In the genomic region with DNA sequence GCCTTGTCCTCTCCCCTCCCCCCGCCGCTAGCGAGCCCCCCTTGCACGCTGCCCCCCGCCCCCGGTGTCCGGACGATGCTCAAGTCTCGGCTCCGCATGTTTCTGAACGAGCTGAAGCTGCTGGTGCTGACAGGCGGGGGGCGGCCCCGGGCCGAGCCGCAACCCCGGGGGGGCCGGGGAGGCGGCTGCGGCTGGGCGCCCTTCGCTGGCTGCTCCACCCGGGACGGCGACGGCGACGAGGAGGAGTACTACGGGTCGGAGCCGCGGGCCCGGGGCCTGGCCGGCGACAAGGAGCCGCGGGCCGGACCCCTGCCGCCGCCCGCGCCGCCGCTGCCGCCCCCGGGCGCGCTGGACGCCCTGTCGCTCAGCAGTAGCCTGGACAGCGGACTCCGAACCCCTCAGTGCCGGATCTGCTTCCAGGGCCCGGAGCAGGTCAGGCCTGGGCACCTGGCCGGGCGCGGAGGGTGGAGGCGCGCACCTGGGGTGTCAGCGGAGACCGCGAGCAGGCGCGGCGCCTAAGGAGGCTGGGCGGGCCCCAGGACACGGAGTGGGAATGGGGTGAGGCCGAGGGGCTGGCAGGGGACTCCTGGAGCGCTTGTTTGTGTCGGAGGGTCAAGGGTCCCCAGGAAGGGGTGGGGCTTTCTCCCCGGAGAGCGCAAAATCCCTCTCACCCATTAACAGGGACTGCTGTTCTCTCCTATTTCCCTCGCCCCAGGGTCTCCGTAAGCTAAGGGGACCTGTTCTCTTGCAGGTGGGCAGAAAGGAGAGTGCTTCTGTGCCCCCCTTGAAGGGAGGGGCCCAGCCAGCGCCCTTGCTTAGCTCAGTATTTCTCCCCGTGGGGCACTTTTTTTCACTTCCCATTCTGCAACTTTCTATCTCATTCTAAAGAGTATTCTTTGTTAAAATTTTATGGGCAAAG, we compare ENCODE assay signal across 1 cellular context.
A peak's percentile ranks its signal among the peaks of the same experiment; 100 is the strongest.
TF ChIP-seq lines count a peak whose summit lies in the region.

No MANE protein-coding gene starts in this region.

TF ChIP-seq in HepG2, 621 proteins besides CTCF, POLR2A, EP300 and RAD21 (continued from another document and continues in another):
- TF ChIP-seq, protein P1, sequence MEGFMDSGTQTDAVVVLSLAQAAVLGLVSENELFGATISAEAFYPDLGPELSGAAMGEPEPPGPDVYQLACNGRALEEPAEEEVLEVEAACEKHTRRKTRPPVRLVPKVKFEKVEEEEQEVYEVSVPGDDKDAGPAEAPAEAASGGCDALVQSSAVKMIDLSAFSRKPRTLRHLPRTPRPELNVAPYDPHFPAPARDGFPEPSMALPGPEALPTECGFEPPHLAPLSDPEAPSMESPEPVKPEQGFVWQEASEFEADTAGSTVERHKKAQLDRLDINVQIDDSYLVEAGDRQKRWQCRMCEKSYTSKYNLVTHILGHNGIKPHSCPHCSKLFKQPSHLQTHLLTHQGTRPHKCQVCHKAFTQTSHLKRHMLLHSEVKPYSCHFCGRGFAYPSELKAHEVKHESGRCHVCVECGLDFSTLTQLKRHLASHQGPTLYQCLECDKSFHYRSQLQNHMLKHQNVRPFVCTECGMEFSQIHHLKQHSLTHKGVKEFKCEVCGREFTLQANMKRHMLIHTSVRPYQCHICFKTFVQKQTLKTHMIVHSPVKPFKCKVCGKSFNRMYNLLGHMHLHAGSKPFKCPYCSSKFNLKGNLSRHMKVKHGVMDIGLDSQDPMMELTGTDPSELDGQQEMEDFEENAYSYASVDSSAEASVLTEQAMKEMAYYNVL (CRISPR knock-in tag; IDR thresholded peaks at IDR 0.05; ENCODE audit: borderline replicate concordance), result peak; percentile 54; the same call in 1 of the 2 replicates
- TF ChIP-seq ZNF570 (CRISPR knock-in tag; IDR thresholded peaks at IDR 0.05; ENCODE audit: borderline replicate concordance), result no peak
- TF ChIP-seq, protein P2, sequence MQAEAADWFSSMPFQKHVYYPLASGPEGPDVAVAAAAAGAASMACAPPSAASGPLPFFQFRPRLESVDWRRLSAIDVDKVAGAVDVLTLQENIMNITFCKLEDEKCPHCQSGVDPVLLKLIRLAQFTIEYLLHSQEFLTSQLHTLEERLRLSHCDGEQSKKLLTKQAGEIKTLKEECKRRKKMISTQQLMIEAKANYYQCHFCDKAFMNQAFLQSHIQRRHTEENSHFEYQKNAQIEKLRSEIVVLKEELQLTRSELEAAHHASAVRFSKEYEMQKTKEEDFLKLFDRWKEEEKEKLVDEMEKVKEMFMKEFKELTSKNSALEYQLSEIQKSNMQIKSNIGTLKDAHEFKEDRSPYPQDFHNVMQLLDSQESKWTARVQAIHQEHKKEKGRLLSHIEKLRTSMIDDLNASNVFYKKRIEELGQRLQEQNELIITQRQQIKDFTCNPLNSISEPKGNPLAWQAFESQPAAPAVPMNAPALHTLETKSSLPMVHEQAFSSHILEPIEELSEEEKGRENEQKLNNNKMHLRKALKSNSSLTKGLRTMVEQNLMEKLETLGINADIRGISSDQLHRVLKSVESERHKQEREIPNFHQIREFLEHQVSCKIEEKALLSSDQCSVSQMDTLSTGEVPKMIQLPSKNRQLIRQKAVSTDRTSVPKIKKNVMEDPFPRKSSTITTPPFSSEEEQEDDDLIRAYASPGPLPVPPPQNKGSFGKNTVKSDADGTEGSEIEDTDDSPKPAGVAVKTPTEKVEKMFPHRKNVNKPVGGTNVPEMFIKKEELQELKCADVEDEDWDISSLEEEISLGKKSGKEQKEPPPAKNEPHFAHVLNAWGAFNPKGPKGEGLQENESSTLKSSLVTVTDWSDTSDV (CRISPR knock-in tag; IDR thresholded peaks at IDR 0.05), result no peak
- no peak for TF ChIP-seq KDM5A (IDR thresholded peaks at IDR 0.05; ENCODE audit: borderline replicate concordance, low read length)
- no peak for TF ChIP-seq DR1 (CRISPR knock-in tag; IDR thresholded peaks at IDR 0.05)
- no peak for TF ChIP-seq GTF3A (CRISPR knock-in tag; conservative IDR thresholded peaks at IDR 0.05)
- TF ChIP-seq IRX3 (CRISPR knock-in tag; IDR thresholded peaks at IDR 0.05; ENCODE audit: borderline replicate concordance, low read depth), result no peak
- no peak for TF ChIP-seq ATF2 (CRISPR knock-in tag; IDR thresholded peaks at IDR 0.05)
- no peak for TF ChIP-seq MBNL3 (CRISPR knock-in tag; conservative IDR thresholded peaks at IDR 0.05)
- no peak for TF ChIP-seq ZNF382 (CRISPR knock-in tag; IDR thresholded peaks at IDR 0.05; ENCODE audit: borderline replicate concordance)
- peak; percentile 65; the same call in 1 of the 2 replicates for TF ChIP-seq KDM5B (CRISPR knock-in tag; IDR thresholded peaks at IDR 0.05; ENCODE audit: borderline replicate concordance)
- no peak for TF ChIP-seq TERF1 (CRISPR knock-in tag; IDR thresholded peaks at IDR 0.05)
- TF ChIP-seq, protein P3, sequence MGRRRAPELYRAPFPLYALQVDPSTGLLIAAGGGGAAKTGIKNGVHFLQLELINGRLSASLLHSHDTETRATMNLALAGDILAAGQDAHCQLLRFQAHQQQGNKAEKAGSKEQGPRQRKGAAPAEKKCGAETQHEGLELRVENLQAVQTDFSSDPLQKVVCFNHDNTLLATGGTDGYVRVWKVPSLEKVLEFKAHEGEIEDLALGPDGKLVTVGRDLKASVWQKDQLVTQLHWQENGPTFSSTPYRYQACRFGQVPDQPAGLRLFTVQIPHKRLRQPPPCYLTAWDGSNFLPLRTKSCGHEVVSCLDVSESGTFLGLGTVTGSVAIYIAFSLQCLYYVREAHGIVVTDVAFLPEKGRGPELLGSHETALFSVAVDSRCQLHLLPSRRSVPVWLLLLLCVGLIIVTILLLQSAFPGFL (CRISPR knock-in tag; IDR thresholded peaks at IDR 0.05), result no peak
- TF ChIP-seq RERE (CRISPR knock-in tag; IDR thresholded peaks at IDR 0.05; ENCODE audit: low read depth), result no peak
- TF ChIP-seq, protein P4, sequence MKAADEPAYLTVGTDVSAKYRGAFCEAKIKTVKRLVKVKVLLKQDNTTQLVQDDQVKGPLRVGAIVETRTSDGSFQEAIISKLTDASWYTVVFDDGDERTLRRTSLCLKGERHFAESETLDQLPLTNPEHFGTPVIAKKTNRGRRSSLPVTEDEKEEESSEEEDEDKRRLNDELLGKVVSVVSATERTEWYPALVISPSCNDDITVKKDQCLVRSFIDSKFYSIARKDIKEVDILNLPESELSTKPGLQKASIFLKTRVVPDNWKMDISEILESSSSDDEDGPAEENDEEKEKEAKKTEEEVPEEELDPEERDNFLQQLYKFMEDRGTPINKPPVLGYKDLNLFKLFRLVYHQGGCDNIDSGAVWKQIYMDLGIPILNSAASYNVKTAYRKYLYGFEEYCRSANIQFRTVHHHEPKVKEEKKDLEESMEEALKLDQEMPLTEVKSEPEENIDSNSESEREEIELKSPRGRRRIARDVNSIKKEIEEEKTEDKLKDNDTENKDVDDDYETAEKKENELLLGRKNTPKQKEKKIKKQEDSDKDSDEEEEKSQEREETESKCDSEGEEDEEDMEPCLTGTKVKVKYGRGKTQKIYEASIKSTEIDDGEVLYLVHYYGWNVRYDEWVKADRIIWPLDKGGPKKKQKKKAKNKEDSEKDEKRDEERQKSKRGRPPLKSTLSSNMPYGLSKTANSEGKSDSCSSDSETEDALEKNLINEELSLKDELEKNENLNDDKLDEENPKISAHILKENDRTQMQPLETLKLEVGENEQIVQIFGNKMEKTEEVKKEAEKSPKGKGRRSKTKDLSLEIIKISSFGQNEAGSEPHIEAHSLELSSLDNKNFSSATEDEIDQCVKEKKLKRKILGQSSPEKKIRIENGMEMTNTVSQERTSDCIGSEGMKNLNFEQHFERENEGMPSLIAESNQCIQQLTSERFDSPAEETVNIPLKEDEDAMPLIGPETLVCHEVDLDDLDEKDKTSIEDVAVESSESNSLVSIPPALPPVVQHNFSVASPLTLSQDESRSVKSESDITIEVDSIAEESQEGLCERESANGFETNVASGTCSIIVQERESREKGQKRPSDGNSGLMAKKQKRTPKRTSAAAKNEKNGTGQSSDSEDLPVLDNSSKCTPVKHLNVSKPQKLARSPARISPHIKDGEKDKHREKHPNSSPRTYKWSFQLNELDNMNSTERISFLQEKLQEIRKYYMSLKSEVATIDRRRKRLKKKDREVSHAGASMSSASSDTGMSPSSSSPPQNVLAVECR (CRISPR knock-in tag; IDR thresholded peaks at IDR 0.05; ENCODE audit: borderline replicate concordance), result peak; percentile 78
- TF ChIP-seq ZGPAT (CRISPR knock-in tag; IDR thresholded peaks at IDR 0.05), result no peak; the same call in 1 of the 2 replicates
- peak; percentile 54; the same call in 1 of the 2 replicates for TF ChIP-seq MED1 (CRISPR knock-in tag; IDR thresholded peaks at IDR 0.05)
- TF ChIP-seq AGO2 (optimal IDR thresholded peaks at IDR 0.05; ENCODE audit: low read depth, low read length), result no peak
- TF ChIP-seq ZNF124 (CRISPR knock-in tag; IDR thresholded peaks at IDR 0.05), result no peak
- TF ChIP-seq, protein P5, sequence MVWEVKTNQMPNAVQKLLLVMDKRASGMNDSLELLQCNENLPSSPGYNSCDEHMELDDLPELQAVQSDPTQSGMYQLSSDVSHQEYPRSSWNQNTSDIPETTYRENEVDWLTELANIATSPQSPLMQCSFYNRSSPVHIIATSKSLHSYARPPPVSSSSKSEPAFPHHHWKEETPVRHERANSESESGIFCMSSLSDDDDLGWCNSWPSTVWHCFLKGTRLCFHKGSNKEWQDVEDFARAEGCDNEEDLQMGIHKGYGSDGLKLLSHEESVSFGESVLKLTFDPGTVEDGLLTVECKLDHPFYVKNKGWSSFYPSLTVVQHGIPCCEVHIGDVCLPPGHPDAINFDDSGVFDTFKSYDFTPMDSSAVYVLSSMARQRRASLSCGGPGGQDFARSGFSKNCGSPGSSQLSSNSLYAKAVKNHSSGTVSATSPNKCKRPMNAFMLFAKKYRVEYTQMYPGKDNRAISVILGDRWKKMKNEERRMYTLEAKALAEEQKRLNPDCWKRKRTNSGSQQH (CRISPR knock-in tag; IDR thresholded peaks at IDR 0.05; ENCODE audit: low read depth), result no peak
- TF ChIP-seq, protein P6, sequence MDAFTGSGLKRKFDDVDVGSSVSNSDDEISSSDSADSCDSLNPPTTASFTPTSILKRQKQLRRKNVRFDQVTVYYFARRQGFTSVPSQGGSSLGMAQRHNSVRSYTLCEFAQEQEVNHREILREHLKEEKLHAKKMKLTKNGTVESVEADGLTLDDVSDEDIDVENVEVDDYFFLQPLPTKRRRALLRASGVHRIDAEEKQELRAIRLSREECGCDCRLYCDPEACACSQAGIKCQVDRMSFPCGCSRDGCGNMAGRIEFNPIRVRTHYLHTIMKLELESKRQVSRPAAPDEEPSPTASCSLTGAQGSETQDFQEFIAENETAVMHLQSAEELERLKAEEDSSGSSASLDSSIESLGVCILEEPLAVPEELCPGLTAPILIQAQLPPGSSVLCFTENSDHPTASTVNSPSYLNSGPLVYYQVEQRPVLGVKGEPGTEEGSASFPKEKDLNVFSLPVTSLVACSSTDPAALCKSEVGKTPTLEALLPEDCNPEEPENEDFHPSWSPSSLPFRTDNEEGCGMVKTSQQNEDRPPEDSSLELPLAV (CRISPR knock-in tag; conservative IDR thresholded peaks at IDR 0.05; ENCODE audit: low read depth), result no peak
